ENCODE assay signal across 19 cellular contexts in the genomic region with DNA sequence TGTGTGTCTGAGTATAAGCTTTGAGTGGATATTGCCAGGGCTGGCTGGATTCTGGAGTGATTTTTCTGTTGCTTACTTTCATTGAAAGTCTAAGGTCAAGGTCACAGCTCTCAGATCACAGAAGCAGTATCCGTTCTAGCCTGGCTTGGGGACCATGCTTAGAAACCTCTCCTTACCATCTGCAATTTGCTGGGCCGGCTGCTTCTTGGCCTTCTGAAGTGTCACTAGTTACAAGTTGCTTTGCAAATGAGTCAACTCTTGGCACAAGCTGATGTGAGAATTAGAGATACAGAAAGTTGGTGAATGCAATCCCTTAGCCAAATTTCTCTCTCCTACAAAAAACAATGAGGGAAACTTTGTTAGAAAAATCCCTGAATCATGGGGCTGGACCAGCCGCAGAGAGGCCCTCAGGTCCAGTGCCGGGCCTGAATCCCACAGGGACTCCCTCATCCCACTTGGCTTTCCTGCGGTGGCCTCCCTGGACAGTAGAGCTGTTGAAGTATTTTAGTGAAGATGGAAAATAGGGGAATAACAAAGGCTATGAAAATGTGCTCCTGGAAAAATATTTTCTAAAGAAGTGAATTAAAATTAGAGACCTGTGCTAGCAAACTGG.
DNase-seq lines count a peak whose midpoint lies in the region; ATAC-seq and TF ChIP-seq lines count a peak whose summit lies in the region.
"Had no signal": no experiment of that assay in that cellular context is flagged by ENCODE, and none has a peak within 500 bp of the region (broad histone marks: within the 10 kb centered on the region; RNA-seq: fewer than 3 reads in every experiment).

No MANE protein-coding gene starts in this region.

- H3K4me3 ChIP-seq in foreskin fibroblast (ENCODE audit: low read depth in 1 of 2, low read length in 2 of 2) (no peak overlapping the region), skeletal muscle cell (ENCODE audit: low read depth, low read length) (no peak overlapping the region)
- H3K4me3 ChIP-seq: heart left ventricle, sigmoid colon had no signal

- no peak for TF ChIP-seq CTCF in foreskin fibroblast (IDR thresholded peaks at IDR 0.05; ENCODE audit: low read depth, low read length)

- ATAC-seq in HG02852 (IDR thresholded peaks at IDR 0.05; ENCODE audit: unreplicated experiment), result no peak
- no peak for ATAC-seq in GM21576 (IDR thresholded peaks at IDR 0.05; ENCODE audit: unreplicated experiment)
- ATAC-seq: stimulated activated naive CD8-positive, alpha-beta T cell treated with anti-CD3 and anti-CD28 coated beads, Interleukin-15, amount 100 ng/mL, for 72 hours had no signal

- DNase-seq in GM04504 (ENCODE audit: low read depth) (peak; percentile 17), astrocyte of the hippocampus (ENCODE audit: low read depth, low spot score) (peak; percentile 87), foreskin fibroblast (peak; percentile 9 to 16), skeletal muscle cell (ENCODE audit: low read depth) (peak; percentile 1), NCI-H2081 treated with DMSO at 0.1 percent for 48 hours (lab: John Stamatoyannopoulos, UW) (no peak)
- DNase-seq: activated CD4-positive, alpha-beta T cell treated with anti-CD3 and anti-CD28 coated beads, Interleukin-2, amount 50 U/mL, for 48 hours; activated naive CD4-positive, alpha-beta T cell treated with anti-CD3 and anti-CD28 coated beads, Interleukin-2, amount 10 ng/mL, durations not matched to agents 7 days and 5 days; AML-193; brain microvascular endothelial cell; COR-L47; islet precursor cell; NCI-H1105; NCI-H526; sigmoid colon; stimulated activated CD4-positive, alpha-beta T cell treated with anti-CD3 and anti-CD28 coated beads, Interleukin-2, amount 100 ng/mL, for 24 hours; stimulated activated naive CD8-positive, alpha-beta T cell treated with anti-CD3 and anti-CD28 coated beads, Interleukin-15, amount 100 ng/mL, for 72 hours had no signal
